10 cellular contexts compared by ENCODE assay signal in the genomic region with DNA sequence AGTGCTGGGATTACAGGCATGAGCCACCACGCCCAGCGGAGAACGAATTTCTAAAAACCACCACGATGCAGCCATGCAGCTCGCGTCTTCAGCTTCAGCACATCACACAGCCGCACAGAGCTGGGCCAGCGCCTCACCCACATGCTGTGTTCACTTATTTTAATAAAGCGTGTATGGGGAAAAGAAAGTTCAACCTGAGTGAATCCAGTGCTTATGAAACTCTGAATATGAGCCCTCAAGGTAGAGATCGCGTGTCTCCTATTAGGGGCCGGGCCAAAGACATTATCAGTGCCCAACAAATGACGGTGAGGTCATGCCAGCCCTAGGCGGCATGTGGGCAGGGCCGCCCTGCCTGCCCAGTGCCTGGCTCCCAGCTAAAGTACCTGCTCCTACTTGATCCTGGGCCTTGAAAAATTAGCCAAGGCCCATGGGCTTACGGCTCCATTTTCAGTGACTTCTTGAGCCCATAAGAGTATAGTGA. TPM values are rescaled to one million over a fixed set of nuclear protein-coding genes. Genes with fewer than 3 reads are reported as not detected.
DNase-seq lines count a peak whose midpoint lies in the region; ATAC-seq, FAIRE-seq and TF ChIP-seq lines count a peak whose summit lies in the region.
"Had no signal": no experiment of that assay in that cellular context is flagged by ENCODE, and none has a peak within 500 bp of the region (broad histone marks: within the 10 kb centered on the region; RNA-seq: fewer than 3 reads in every experiment).

No MANE protein-coding gene starts in this region.

- H3K9me3 Mint-ChIP-seq in immature natural killer cell (no peaks in the 10 kb centered on the region), HFFc6 (no peaks in the 10 kb centered on the region)
- no peaks in the 10 kb centered on the region for H3K9me3 Mint-ChIP-seq in activated T-cell treated with anti-CD3 and anti-CD28 coated beads, Interleukin-2, amount 50 U/mL, for 72 hours

- H3K27me3 Mint-ChIP-seq in immature natural killer cell (ENCODE audit: low read depth in 3 of 3) (peaks cover 0 to 4% (median 2%) of the 10 kb centered on the region in 3 donors), HFFc6 (ENCODE audit: insufficient read depth) (peaks cover 2% of the 10 kb centered on the region)
- H3K27me3 Mint-ChIP-seq in activated T-cell treated with anti-CD3 and anti-CD28 coated beads, Interleukin-2, amount 50 U/mL, for 72 hours (ENCODE audit: low read depth) = peaks cover 27% of the 10 kb centered on the region

- ATAC-seq in GM21576 (IDR thresholded peaks at IDR 0.05; ENCODE audit: unreplicated experiment) (peak; percentile 68), HG03354 (IDR thresholded peaks at IDR 0.05; ENCODE audit: poor library complexity, severe bottlenecking, unreplicated experiment) (peak; percentile 67), esophagus mucosa (peak; percentile 83)
- ATAC-seq in activated T-cell treated with anti-CD3 and anti-CD28 coated beads, Interleukin-2, amount 50 U/mL, for 72 hours (replicated peaks in 1 of 2) = no peak

- no peak for DNase-seq in GM18507 (ENCODE audit: extremely low spot score, insufficient read length, low read depth)
- no peak for DNase-seq in hippocampal formation (lab: John Stamatoyannopoulos, UW)
- no peak for DNase-seq in immature natural killer cell
- DNase-seq in activated T-cell treated with anti-CD3 and anti-CD28 coated beads, Interleukin-2, amount 50 U/mL, for 72 hours = no peak
- DNase-seq in HFFc6 = no peak
- DNase-seq: NCI-H226, uterus had no signal

- no peak for TF ChIP-seq CTCF in HFFc6 (IDR thresholded peaks at IDR 0.05)

- peaks cover 9 to 14% of the 10 kb centered on the region in 2 donors for H3K4me1 Mint-ChIP-seq in immature natural killer cell
- peaks cover 23% of the 10 kb centered on the region for H3K4me1 Mint-ChIP-seq in activated T-cell treated with anti-CD3 and anti-CD28 coated beads, Interleukin-2, amount 50 U/mL, for 72 hours (ENCODE audit: low read depth)
- peaks cover 83% of the 10 kb centered on the region for H3K4me1 Mint-ChIP-seq in HFFc6 (ENCODE audit: low read depth)

- FAIRE-seq in GM18507 (lab: Jason Lieb, UNC) = peak; percentile 76

- H3K4me3 Mint-ChIP-seq in immature natural killer cell (no peak overlapping the region), HFFc6 (no peak overlapping the region)
- H3K4me3 Mint-ChIP-seq in activated T-cell treated with anti-CD3 and anti-CD28 coated beads, Interleukin-2, amount 50 U/mL, for 72 hours = no peak overlapping the region

- H3K27ac Mint-ChIP-seq in immature natural killer cell = peak overlapping the region in 1 of 6 donors; percentile 14
- H3K27ac Mint-ChIP-seq in activated T-cell treated with anti-CD3 and anti-CD28 coated beads, Interleukin-2, amount 50 U/mL, for 72 hours = no peak overlapping the region
- no peak overlapping the region for H3K27ac Mint-ChIP-seq in HFFc6

- H3K36me3 Mint-ChIP-seq in immature natural killer cell (no peaks in the 10 kb centered on the region), HFFc6 (ENCODE audit: low read depth) (no peaks in the 10 kb centered on the region)
- H3K36me3 Mint-ChIP-seq in activated T-cell treated with anti-CD3 and anti-CD28 coated beads, Interleukin-2, amount 50 U/mL, for 72 hours (ENCODE audit: insufficient read depth in 2 of 2) = no peaks in the 10 kb centered on the region

RNA-seq across cellular contexts. Expression of gene SPRED2, which starts 44.3 kb away (rescaled TPM):
- 12.8 TPM for total RNA-seq in esophagus mucosa
- polyA plus RNA-seq in immature natural killer cell = 1 to 10 TPM in 1 of 3 donors, under 1 TPM in 1, not detected in 1; 0.67 to 1.4 TPM
- 1 to 10 TPM; 3.1 to 4.3 TPM for total RNA-seq in activated T-cell treated with anti-CD3 and anti-CD28 coated beads, Interleukin-2, amount 50 U/mL, for 72 hours
- 10 to 100 TPM; 28.7 to 38.5 (median 33.3) TPM for total RNA-seq in HFFc6 (2021; fragmentation: NEBNext Ultra II Directional; extraction: Animal tissue kit (Norgen Biotek cat#: 25700))

Comparison
In these comparisons a context has a peak if more than half of its experiments do, and no peak if none do; other contexts are left out.
1. ATAC-seq: peak in GM21576 (single experiment), HG03354 (single experiment) and esophagus mucosa (single experiment); none in activated T-cell treated with anti-CD3 and anti-CD28 coated beads, Interleukin-2, amount 50 U/mL, for 72 hours (0 of 2).